Comparison of ENCODE assay signal across 8 cellular contexts in the genomic region with DNA sequence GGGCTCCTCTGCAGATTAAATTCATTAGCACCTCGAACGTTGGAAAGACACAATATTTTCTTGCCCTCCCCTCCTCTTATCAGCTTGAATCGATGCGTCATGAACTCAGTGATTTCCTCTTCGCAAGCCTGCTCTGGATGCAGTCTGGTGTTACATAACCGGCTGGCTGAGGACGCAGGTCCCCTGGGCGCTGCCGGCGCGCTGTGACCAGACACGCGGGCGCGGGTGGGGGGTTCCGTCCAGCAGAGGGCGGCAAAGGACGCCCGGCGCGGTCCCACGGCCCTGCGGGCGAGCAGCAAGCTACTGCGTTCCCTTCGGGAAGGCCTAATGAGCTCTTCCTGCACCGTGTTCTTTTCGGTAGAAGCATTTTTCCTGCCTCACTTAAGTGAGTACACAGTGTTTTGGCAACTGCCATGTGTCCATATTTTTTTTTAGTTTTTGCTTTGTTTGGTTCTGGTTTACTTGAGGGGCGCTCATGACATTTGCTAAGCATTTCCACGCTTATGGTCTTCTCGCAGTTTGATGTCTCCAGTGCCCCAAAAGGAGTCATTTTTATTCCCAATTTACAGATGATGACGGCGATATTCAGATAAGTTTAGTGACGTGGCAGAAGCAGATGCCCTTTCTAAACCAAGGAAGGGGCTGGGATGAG.
DNase-seq lines count a peak whose midpoint lies in the region; ATAC-seq and TF ChIP-seq lines count a peak whose summit lies in the region.

No MANE protein-coding gene starts in this region.

- no peaks in the 10 kb centered on the region; the same call in 1 of the 2 replicates for H3K27me3 ChIP-seq in GM06990 (replicated peaks; ENCODE audit: control insufficient read depth, insufficient read depth, low read length)
- H3K27me3 ChIP-seq in trophoblast cell (ENCODE audit: insufficient read depth, low read length), result no peaks in the 10 kb centered on the region
- no peaks in the 10 kb centered on the region for H3K27me3 ChIP-seq in transverse colon

- peak overlapping the region; percentile 50 for H3K18ac ChIP-seq in trophoblast cell (ENCODE audit: low read length)

- peak overlapping the region; percentile 56 for H3K4ac ChIP-seq in trophoblast cell (ENCODE audit: low read depth, low read length)

- no peaks in the 10 kb centered on the region for H3K9me3 Mint-ChIP-seq in HFFc6
- no peaks in the 10 kb centered on the region for H3K9me3 Mint-ChIP-seq in activated naive CD8-positive, alpha-beta T cell (ENCODE audit: low read depth)

- TF ChIP-seq CTCF in GM06990 (IDR thresholded peaks at IDR 0.05; ENCODE audit: insufficient read depth, low read length, poor library complexity, severe bottlenecking) (peak; percentile 86), HFFc6 (IDR thresholded peaks at IDR 0.05) (peak; percentile 97), transverse colon (IDR thresholded peaks at IDR 0.05) (peak; percentile 93 to 97 (median 96))

- peak overlapping the region; percentile 41 for H2BK5ac ChIP-seq in trophoblast cell (ENCODE audit: low read depth, low read length, poor library complexity)

- H2AK5ac ChIP-seq in trophoblast cell (ENCODE audit: low read length), result peak overlapping the region; percentile 61

- peaks cover 31% of the 10 kb centered on the region for H3K79me1 ChIP-seq in trophoblast cell (ENCODE audit: low read length)

- H3K27ac Mint-ChIP-seq in HFFc6, result peak overlapping the region; percentile 14; the same call in 1 of the 2 replicates
- no peak overlapping the region for H3K27ac Mint-ChIP-seq in activated naive CD8-positive, alpha-beta T cell

- no peaks in the 10 kb centered on the region for H3K36me3 Mint-ChIP-seq in HFFc6 (ENCODE audit: low read depth)
- H3K36me3 Mint-ChIP-seq in activated naive CD8-positive, alpha-beta T cell, result no peaks in the 10 kb centered on the region

- H3K23ac ChIP-seq in trophoblast cell (ENCODE audit: low read length), result no peak overlapping the region

- DNase-seq in GM06990 (ENCODE audit: extremely low read depth, insufficient read length) (peak; percentile 84), HFFc6 (peak; percentile 85), NAMALWA (ENCODE audit: low spot score) (peak; percentile 80), head of caudate nucleus (peak; percentile 78 to 96 (median 90)), trophoblast cell (peak; percentile 96 to 98), transverse colon (peak; percentile 92)

- H3K4me1 ChIP-seq in trophoblast cell (ENCODE audit: control insufficient read depth in 1 of 2, insufficient read depth in 2 of 2, low read length in 2 of 2) (peaks cover 27 to 39% of the 10 kb centered on the region in 2 experiments), transverse colon (peaks cover 11 to 38% (median 26%) of the 10 kb centered on the region in 4 donors)

- intact Hi-C loops in head of caudate nucleus (cut with DNase I) (loop anchor here (5.0 kb wide), 3 partner anchors 102 to 322 kb away; a partner anchor contains a TSS), transverse colon (cut with DNase I; ENCODE audit: low total_unique reads) (loop anchor here (5.0 kb wide), 1 partner anchor 252 kb away; no protein-coding TSS in a partner anchor)

- H3K4me2 ChIP-seq in trophoblast cell (ENCODE audit: low read length), result peak overlapping the region; percentile 48

- peak; percentile 88 for ATAC-seq in SK-N-SH treated with all-trans-retinoic acid at 6 μM for 48 hours

- peak overlapping the region; percentile 64 for H2BK120ac ChIP-seq in trophoblast cell (ENCODE audit: insufficient read depth, low read length, poor library complexity)

- peak overlapping the region; percentile 53 for H4K8ac ChIP-seq in trophoblast cell (ENCODE audit: low read depth, low read length)

- peaks cover 7% of the 10 kb centered on the region for H3K79me2 ChIP-seq in trophoblast cell (ENCODE audit: control insufficient read depth, insufficient read depth, low read length, poor library complexity)

- H2AFZ ChIP-seq in trophoblast cell (ENCODE audit: insufficient read depth, low read length, poor library complexity), result no peak overlapping the region

- no peaks in the 10 kb centered on the region for H3K9me3 ChIP-seq in trophoblast cell (ENCODE audit: insufficient read depth, low read depth, low read length)
- no peaks in the 10 kb centered on the region for H3K9me3 ChIP-seq in transverse colon

- peak overlapping the region; percentile 79 for H2BK12ac ChIP-seq in trophoblast cell (ENCODE audit: low read length)

- peaks cover 9% of the 10 kb centered on the region for H3K27me3 Mint-ChIP-seq in HFFc6 (ENCODE audit: insufficient read depth)
- peaks cover 8% of the 10 kb centered on the region for H3K27me3 Mint-ChIP-seq in activated naive CD8-positive, alpha-beta T cell

- peak overlapping the region; percentile 68 for H3K14ac ChIP-seq in trophoblast cell (ENCODE audit: low read length)

- H3K36me3 ChIP-seq in GM06990 (ENCODE audit: control insufficient read depth, insufficient read depth, low read length), result no peaks in the 10 kb centered on the region
- no peaks in the 10 kb centered on the region for H3K36me3 ChIP-seq in trophoblast cell (ENCODE audit: control insufficient read depth in 1 of 2, insufficient read depth in 2 of 2, low read length in 2 of 2)
- no peaks in the 10 kb centered on the region for H3K36me3 ChIP-seq in transverse colon

- in situ Hi-C loops in transverse colon (cut with MboI; ENCODE audit: low pct_ligation_motif_present in 1 of 4, low pct_unique_long_range_greater_than_20kb in 1 of 4, low sequenced_read_pairs in 3 of 4), result loop anchor here in 3 of 4 donors (5.0 to 25.0 kb wide), 5 partner anchors 95 to 245 kb away; a partner anchor contains a TSS

- H3K4me3 ChIP-seq in GM06990 (replicated peaks; ENCODE audit: low read depth, low read length), result no peak overlapping the region
- no peak overlapping the region for H3K4me3 ChIP-seq in trophoblast cell (ENCODE audit: low read depth, low read length)
- peak overlapping the region in 1 of 4 donors; percentile 8 for H3K4me3 ChIP-seq in transverse colon

- H4K12ac ChIP-seq in trophoblast cell (ENCODE audit: low read depth, low read length), result no peak overlapping the region

- no peak for TF ChIP-seq POLR2A in transverse colon (IDR thresholded peaks at IDR 0.05)

- H3K27ac ChIP-seq in trophoblast cell (ENCODE audit: low read depth, low read length), result no peak overlapping the region
- H3K27ac ChIP-seq in transverse colon, result peak overlapping the region; percentile 39 to 84 (median 80)

- no peak overlapping the region for H3K9ac ChIP-seq in trophoblast cell (ENCODE audit: low read length)

- WGBS in trophoblast cell (ENCODE audit: extremely low coverage, insufficient coverage, insufficient read length), result no CpG with 5 or more reads among the region's 34 CpGs
- 15 to 35% methylated on average over 13 to 34 of the region's 34 CpGs for WGBS in transverse colon (ENCODE audit: low coverage in 1 of 2), 2 donors

- H3K4me1 Mint-ChIP-seq in HFFc6 (ENCODE audit: low read depth), result peaks cover 36% of the 10 kb centered on the region
- peaks cover 14% of the 10 kb centered on the region for H3K4me1 Mint-ChIP-seq in activated naive CD8-positive, alpha-beta T cell (ENCODE audit: low read depth)

- no peak for TF ChIP-seq EP300 in transverse colon (IDR thresholded peaks at IDR 0.05; ENCODE audit: low read depth)

- peak overlapping the region; percentile 65 for H3K4me3 Mint-ChIP-seq in HFFc6
- peak overlapping the region; percentile 40 for H3K4me3 Mint-ChIP-seq in activated naive CD8-positive, alpha-beta T cell

- H4K91ac ChIP-seq in trophoblast cell (ENCODE audit: low read depth, low read length), result peak overlapping the region; percentile 65

TF ChIP-seq in SK-N-SH treated with all-trans-retinoic acid at 6 μM for 48 hours, 23 proteins besides CTCF, POLR2A, EP300 and RAD21:
- TF ChIP-seq CSDC2 (CRISPR knock-in tag; IDR thresholded peaks at IDR 0.05), result peak; percentile 65
- TF ChIP-seq ISL1 (CRISPR knock-in tag; IDR thresholded peaks at IDR 0.05), result no peak
- TF ChIP-seq TCF4 (CRISPR knock-in tag; IDR thresholded peaks at IDR 0.05; ENCODE audit: borderline replicate concordance), result 0 out of 2 replicates have a peak, but pooled peaks have one; percentile 21
